14 cellular contexts compared by ENCODE assay signal in genomic region chr4:71188951-71189350, GRCh38.
DNase-seq lines count a peak whose midpoint lies in the region; ATAC-seq, FAIRE-seq and TF ChIP-seq lines count a peak whose summit lies in the region.
"Had no signal": no experiment of that assay in that cellular context is flagged by ENCODE, and none has a peak within 500 bp of the region (broad histone marks: within the 10 kb centered on the region; RNA-seq: fewer than 3 reads in every experiment).

No MANE protein-coding gene starts in this region.

- no peak for ATAC-seq in CD4-positive, alpha-beta T cell (ENCODE audit: poor library complexity)
- ATAC-seq in pancreas (no peak), HG02870 (IDR thresholded peaks at IDR 0.05; ENCODE audit: unreplicated experiment) (no peak), GM19467 (IDR thresholded peaks at IDR 0.05; ENCODE audit: unreplicated experiment) (no peak)

- intact Hi-C loops in CD4-positive, alpha-beta T cell (cut with DNase I, micrococcal nuclease), result loop anchor here in 1 of 2 experiments (10.0 kb wide), 2 partner anchors 204 to 526 kb away; no protein-coding TSS in a partner anchor
- intact Hi-C loops in pancreas (cut with DNase I), result no loop called here

- FAIRE-seq in pancreas (lab: Jason Lieb, UNC), result no peak

- DNase-seq in CD4-positive, alpha-beta T cell, result no peak
- DNase-seq in LNCaP clone FGC (ENCODE audit: low read depth) (no peak), epithelial cell of proximal tubule (ENCODE audit: low read depth) (no peak), pancreas (no peak)
- no peak for DNase-seq in effector memory CD4-positive, alpha-beta T cell
- DNase-seq: activated CD4-positive, alpha-beta T cell treated with anti-CD3 and anti-CD28 coated beads for 48 hours; left colon; ovary; stimulated activated naive CD4-positive, alpha-beta T cell had no signal

- peak overlapping the region; percentile 70 for H3K4me3 Mint-ChIP-seq in CD4-positive, alpha-beta T cell
- H3K4me3 Mint-ChIP-seq: dendritic cell treated with granulocyte-macrophage colony-stimulating factor and Interleukin-4, amounts not matched to agents 40 ng/mL and 50 ng/mL, for 4 days had no signal

- no peaks in the 10 kb centered on the region for H3K9me3 Mint-ChIP-seq in CD4-positive, alpha-beta T cell
- H3K9me3 Mint-ChIP-seq: dendritic cell treated with granulocyte-macrophage colony-stimulating factor and Interleukin-4, amounts not matched to agents 40 ng/mL and 50 ng/mL, for 4 days had no signal

- H3K4me3 ChIP-seq in LNCaP clone FGC (ENCODE audit: low read depth, low read length), result peak overlapping the region; percentile 74
- peak overlapping the region; percentile 76 for H3K4me3 ChIP-seq in epithelial cell of proximal tubule (ENCODE audit: low read depth, low read length)
- H3K4me3 ChIP-seq in pancreas, result peak overlapping the region in 3 of 4 donors; percentile 69 to 77 (median 71)
- no peak overlapping the region for H3K4me3 ChIP-seq in effector memory CD4-positive, alpha-beta T cell (ENCODE audit: insufficient read depth, low read depth, low read length, poor library complexity, severe bottlenecking)

- POLR2A ChIA-PET in CD4-positive, alpha-beta T cell (lab: Charles Lee), result interaction anchor here (0.6 kb wide), 1 partner anchor 179 kb away, joined by 3 read pairs; no protein-coding TSS in a partner anchor

- CTCF ChIA-PET in CD4-positive, alpha-beta T cell (lab: Charles Lee), result interaction anchor here (0.9 to 2.0 kb wide), 2 partner anchors 10 to 23 kb away, joined by 3 to 4 read pairs; no protein-coding TSS in a partner anchor

- no peaks in the 10 kb centered on the region for H3K36me3 Mint-ChIP-seq in CD4-positive, alpha-beta T cell (ENCODE audit: low read depth)
- H3K36me3 Mint-ChIP-seq: activated naive CD8-positive, alpha-beta T cell had no signal

- no peaks in the 10 kb centered on the region for H3K36me3 ChIP-seq in pancreas
- H3K36me3 ChIP-seq in effector memory CD4-positive, alpha-beta T cell (ENCODE audit: control insufficient read depth, insufficient read depth, low read length), result no peaks in the 10 kb centered on the region
- H3K36me3 ChIP-seq: ovary had no signal

- H3K9me3 ChIP-seq in CD4-positive, alpha-beta T cell (ENCODE audit: control insufficient read depth, low read length), result no peaks in the 10 kb centered on the region
- no peaks in the 10 kb centered on the region for H3K9me3 ChIP-seq in pancreas
- H3K9me3 ChIP-seq in effector memory CD4-positive, alpha-beta T cell (ENCODE audit: control insufficient read depth, low read length), result no peaks in the 10 kb centered on the region
- H3K9me3 ChIP-seq: ovary had no signal

- TF ChIP-seq CTCF in CD4-positive, alpha-beta T cell (IDR thresholded peaks at IDR 0.05), result no peak
- TF ChIP-seq CTCF in LNCaP clone FGC (IDR thresholded peaks at IDR 0.05; ENCODE audit: control insufficient read depth, extremely low read depth, insufficient read depth), result no peak
- no peak for TF ChIP-seq CTCF in epithelial cell of proximal tubule (conservative IDR thresholded peaks at IDR 0.05; ENCODE audit: low read depth, low read length)
- TF ChIP-seq CTCF in pancreas (IDR thresholded peaks at IDR 0.05), result no peak

- no peak overlapping the region for H3K27ac ChIP-seq in CD4-positive, alpha-beta T cell (ENCODE audit: low read depth, low read length)
- peak overlapping the region in 3 of 4 donors; percentile 86 to 89 (median 88) for H3K27ac ChIP-seq in pancreas
- no peak overlapping the region for H3K27ac ChIP-seq in effector memory CD4-positive, alpha-beta T cell (ENCODE audit: insufficient read depth, low read length, poor library complexity, severe bottlenecking)
- H3K27ac ChIP-seq: HL-60, ovary had no signal

- H3K27me3 Mint-ChIP-seq in CD4-positive, alpha-beta T cell, result peaks cover 80% of the 10 kb centered on the region

- no peak overlapping the region for H3K27ac Mint-ChIP-seq in CD4-positive, alpha-beta T cell
- H3K27ac Mint-ChIP-seq: activated naive CD8-positive, alpha-beta T cell; dendritic cell treated with granulocyte-macrophage colony-stimulating factor and Interleukin-4, amounts not matched to agents 40 ng/mL and 50 ng/mL, for 4 days had no signal

- H3K4me1 Mint-ChIP-seq in CD4-positive, alpha-beta T cell (ENCODE audit: low read depth), result peaks cover 31% of the 10 kb centered on the region

- peaks cover 36% of the 10 kb centered on the region for H3K27me3 ChIP-seq in CD4-positive, alpha-beta T cell (ENCODE audit: control insufficient read depth, insufficient read depth, low read length)
- no peaks in the 10 kb centered on the region for H3K27me3 ChIP-seq in pancreas
- H3K27me3 ChIP-seq in effector memory CD4-positive, alpha-beta T cell (replicated peaks; ENCODE audit: control insufficient read depth, insufficient read depth, low read length, poor library complexity, severe bottlenecking), result peaks cover 9% of the 10 kb centered on the region
- H3K27me3 ChIP-seq: ovary had no signal

- peaks cover 0 to 14% (median 8%) of the 10 kb centered on the region in 3 donors for H3K4me1 ChIP-seq in pancreas
- peaks cover 11% of the 10 kb centered on the region for H3K4me1 ChIP-seq in effector memory CD4-positive, alpha-beta T cell (ENCODE audit: control insufficient read depth, insufficient read depth, low read length, poor library complexity, severe bottlenecking)

- WGBS in pancreas, 2 donors, result 64 to 73% methylated on average over 1 of the region's 1 CpG

Comparison
In these comparisons a context has a peak if more than half of its experiments do, and no peak if none do; other contexts are left out.
1. H3K27ac ChIP-seq: peak in pancreas (3 of 4); none in CD4-positive, alpha-beta T cell (single experiment) and effector memory CD4-positive, alpha-beta T cell (single experiment).